Comparison of ENCODE assay signal across 1 cellular context in the genomic region with DNA sequence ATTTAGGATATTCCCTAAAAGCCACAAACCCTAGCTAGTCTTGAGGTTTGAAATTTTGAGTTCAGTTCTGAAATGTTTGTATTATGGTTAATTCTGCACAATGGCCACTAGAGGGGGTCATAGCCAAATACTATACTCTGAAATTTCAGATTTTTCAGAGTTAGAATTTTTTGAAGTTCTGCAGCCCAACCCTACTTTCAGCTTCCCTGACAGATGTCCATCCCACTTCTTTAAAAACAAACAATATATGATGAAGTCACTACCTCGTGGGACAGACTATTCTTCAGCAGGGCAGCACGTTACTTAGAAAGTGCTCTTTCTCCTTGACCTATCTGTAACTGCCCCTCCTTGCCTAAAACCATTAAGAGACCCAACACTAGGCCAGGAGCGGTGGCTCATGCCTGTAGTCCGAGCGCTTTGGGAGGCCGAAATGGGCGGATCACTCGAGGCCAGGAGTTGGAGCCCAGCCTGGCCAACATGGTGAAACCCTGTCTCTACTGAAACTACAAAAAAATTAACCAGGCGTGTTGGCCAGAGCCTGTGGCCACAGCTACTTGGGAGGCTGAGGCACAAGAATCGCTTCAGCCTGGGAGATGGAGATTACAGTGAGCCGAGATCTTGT.
A peak's percentile ranks its signal among the peaks of the same experiment; 100 is the strongest.
TF ChIP-seq lines count a peak whose summit lies in the region.

No MANE protein-coding gene starts in this region.

TF ChIP-seq in GM12878, 131 proteins besides CTCF, POLR2A, EP300 and RAD21:
- TF ChIP-seq, protein P1, sequence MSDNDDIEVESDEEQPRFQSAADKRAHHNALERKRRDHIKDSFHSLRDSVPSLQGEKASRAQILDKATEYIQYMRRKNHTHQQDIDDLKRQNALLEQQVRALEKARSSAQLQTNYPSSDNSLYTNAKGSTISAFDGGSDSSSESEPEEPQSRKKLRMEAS (IDR thresholded peaks at IDR 0.05; ENCODE audit: low read depth, low read length) = no peak
- peak; percentile 57; the same call in 1 of the 2 replicates for TF ChIP-seq SMC3 (IDR thresholded peaks at IDR 0.05; ENCODE audit: borderline replicate concordance, low read length)
- TF ChIP-seq RUNX3 (IDR thresholded peaks at IDR 0.05; ENCODE audit: low read length) = peak; percentile 39; the same call in 1 of the 2 replicates
